ENCODE assay signal across 1 cellular context in genomic region chr20:10476319-10476724, GRCh38.
A peak's percentile ranks its signal among the peaks of the same experiment; 100 is the strongest.
TF ChIP-seq lines count a peak whose summit lies in the region.

No MANE protein-coding gene starts in this region.

TF ChIP-seq in GM12878, 131 proteins besides CTCF, POLR2A, EP300 and RAD21 (continued from another document and continues in another):
- TF ChIP-seq, protein P1, sequence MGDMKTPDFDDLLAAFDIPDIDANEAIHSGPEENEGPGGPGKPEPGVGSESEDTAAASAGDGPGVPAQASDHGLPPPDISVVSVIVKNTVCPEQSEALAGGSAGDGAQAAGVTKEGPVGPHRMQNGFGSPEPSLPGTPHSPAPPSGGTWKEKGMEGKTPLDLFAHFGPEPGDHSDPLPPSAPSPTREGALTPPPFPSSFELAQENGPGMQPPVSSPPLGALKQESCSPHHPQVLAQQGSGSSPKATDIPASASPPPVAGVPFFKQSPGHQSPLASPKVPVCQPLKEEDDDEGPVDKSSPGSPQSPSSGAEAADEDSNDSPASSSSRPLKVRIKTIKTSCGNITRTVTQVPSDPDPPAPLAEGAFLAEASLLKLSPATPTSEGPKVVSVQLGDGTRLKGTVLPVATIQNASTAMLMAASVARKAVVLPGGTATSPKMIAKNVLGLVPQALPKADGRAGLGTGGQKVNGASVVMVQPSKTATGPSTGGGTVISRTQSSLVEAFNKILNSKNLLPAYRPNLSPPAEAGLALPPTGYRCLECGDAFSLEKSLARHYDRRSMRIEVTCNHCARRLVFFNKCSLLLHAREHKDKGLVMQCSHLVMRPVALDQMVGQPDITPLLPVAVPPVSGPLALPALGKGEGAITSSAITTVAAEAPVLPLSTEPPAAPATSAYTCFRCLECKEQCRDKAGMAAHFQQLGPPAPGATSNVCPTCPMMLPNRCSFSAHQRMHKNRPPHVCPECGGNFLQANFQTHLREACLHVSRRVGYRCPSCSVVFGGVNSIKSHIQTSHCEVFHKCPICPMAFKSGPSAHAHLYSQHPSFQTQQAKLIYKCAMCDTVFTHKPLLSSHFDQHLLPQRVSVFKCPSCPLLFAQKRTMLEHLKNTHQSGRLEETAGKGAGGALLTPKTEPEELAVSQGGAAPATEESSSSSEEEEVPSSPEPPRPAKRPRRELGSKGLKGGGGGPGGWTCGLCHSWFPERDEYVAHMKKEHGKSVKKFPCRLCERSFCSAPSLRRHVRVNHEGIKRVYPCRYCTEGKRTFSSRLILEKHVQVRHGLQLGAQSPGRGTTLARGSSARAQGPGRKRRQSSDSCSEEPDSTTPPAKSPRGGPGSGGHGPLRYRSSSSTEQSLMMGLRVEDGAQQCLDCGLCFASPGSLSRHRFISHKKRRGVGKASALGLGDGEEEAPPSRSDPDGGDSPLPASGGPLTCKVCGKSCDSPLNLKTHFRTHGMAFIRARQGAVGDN (IDR thresholded peaks at IDR 0.05): no peak
- TF ChIP-seq SMC3 (IDR thresholded peaks at IDR 0.05; ENCODE audit: borderline replicate concordance, low read length): peak; percentile 63; the same call in 1 of the 2 replicates
- TF ChIP-seq MTA3 (IDR thresholded peaks at IDR 0.05; ENCODE audit: borderline replicate concordance, low read length): 0 out of 2 replicates have a peak, but pooled peaks have one; percentile 60
- TF ChIP-seq ATF2 (IDR thresholded peaks at IDR 0.05; ENCODE audit: low read length): peak; percentile 71; the same call in 1 of the 2 replicates
- peak; percentile 36 for TF ChIP-seq SKIL (IDR thresholded peaks at IDR 0.05; ENCODE audit: low read depth, poor library complexity, severe bottlenecking)
- TF ChIP-seq RUNX3 (IDR thresholded peaks at IDR 0.05; ENCODE audit: low read length): peak; percentile 41; the same call in 1 of the 2 replicates
- 0 out of 4 replicates have a peak, but pooled peaks of 1 of the 2 experiments have one; percentile 37 for TF ChIP-seq SRF (IDR thresholded peaks at IDR 0.05; ENCODE audit: low read depth in 2 of 2, low read length in 2 of 2)
- no peak for TF ChIP-seq ZBTB40 (IDR thresholded peaks at IDR 0.05; ENCODE audit: borderline replicate concordance)
- no peak for TF ChIP-seq GABPA (IDR thresholded peaks at IDR 0.05; ENCODE audit: low read depth)
- TF ChIP-seq NRF1 (conservative IDR thresholded peaks at IDR 0.05; ENCODE audit: low read depth, low read length): no peak
- TF ChIP-seq FOXK2 (IDR thresholded peaks at IDR 0.05): no peak
- peak; percentile 69 for TF ChIP-seq CREM (IDR thresholded peaks at IDR 0.05; ENCODE audit: low read depth)
- no peak for TF ChIP-seq NR2C2 (IDR thresholded peaks at IDR 0.05; ENCODE audit: borderline replicate concordance, control insufficient read depth, insufficient read length, low read depth)
- no peak for TF ChIP-seq ESRRA (IDR thresholded peaks at IDR 0.05; ENCODE audit: low read length)
- TF ChIP-seq ETV6 (conservative IDR thresholded peaks at IDR 0.05 in 1 of 2, IDR thresholded peaks at IDR 0.05 in 1 of 2; ENCODE audit: borderline replicate concordance in 1 of 2, low read depth in 1 of 2): peak in 1 of 2 experiments; percentile 82; a peak in 2 of 4 replicates
- TF ChIP-seq IKZF2 (IDR thresholded peaks at IDR 0.05): peak; percentile 85 to 90
- TF ChIP-seq, protein P2, sequence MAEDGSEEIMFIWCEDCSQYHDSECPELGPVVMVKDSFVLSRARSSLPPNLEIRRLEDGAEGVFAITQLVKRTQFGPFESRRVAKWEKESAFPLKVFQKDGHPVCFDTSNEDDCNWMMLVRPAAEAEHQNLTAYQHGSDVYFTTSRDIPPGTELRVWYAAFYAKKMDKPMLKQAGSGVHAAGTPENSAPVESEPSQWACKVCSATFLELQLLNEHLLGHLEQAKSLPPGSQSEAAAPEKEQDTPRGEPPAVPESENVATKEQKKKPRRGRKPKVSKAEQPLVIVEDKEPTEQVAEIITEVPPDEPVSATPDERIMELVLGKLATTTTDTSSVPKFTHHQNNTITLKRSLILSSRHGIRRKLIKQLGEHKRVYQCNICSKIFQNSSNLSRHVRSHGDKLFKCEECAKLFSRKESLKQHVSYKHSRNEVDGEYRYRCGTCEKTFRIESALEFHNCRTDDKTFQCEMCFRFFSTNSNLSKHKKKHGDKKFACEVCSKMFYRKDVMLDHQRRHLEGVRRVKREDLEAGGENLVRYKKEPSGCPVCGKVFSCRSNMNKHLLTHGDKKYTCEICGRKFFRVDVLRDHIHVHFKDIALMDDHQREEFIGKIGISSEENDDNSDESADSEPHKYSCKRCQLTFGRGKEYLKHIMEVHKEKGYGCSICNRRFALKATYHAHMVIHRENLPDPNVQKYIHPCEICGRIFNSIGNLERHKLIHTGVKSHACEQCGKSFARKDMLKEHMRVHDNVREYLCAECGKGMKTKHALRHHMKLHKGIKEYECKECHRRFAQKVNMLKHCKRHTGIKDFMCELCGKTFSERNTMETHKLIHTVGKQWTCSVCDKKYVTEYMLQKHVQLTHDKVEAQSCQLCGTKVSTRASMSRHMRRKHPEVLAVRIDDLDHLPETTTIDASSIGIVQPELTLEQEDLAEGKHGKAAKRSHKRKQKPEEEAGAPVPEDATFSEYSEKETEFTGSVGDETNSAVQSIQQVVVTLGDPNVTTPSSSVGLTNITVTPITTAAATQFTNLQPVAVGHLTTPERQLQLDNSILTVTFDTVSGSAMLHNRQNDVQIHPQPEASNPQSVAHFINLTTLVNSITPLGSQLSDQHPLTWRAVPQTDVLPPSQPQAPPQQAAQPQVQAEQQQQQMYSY (CRISPR knock-in tag; IDR thresholded peaks at IDR 0.05): no peak
- peak; percentile 78 for TF ChIP-seq IKZF1 (conservative IDR thresholded peaks at IDR 0.05)
- TF ChIP-seq RFX5 (IDR thresholded peaks at IDR 0.05; ENCODE audit: low read depth, low read length): no peak
- peak; percentile 38 to 42; a peak in 2 of 4 replicates for TF ChIP-seq BHLHE40 (IDR thresholded peaks at IDR 0.05; ENCODE audit: borderline replicate concordance in 1 of 2, low read depth in 2 of 2, low read length in 1 of 2)
- TF ChIP-seq, protein P3, sequence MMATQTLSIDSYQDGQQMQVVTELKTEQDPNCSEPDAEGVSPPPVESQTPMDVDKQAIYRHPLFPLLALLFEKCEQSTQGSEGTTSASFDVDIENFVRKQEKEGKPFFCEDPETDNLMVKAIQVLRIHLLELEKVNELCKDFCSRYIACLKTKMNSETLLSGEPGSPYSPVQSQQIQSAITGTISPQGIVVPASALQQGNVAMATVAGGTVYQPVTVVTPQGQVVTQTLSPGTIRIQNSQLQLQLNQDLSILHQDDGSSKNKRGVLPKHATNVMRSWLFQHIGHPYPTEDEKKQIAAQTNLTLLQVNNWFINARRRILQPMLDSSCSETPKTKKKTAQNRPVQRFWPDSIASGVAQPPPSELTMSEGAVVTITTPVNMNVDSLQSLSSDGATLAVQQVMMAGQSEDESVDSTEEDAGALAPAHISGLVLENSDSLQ (IDR thresholded peaks at IDR 0.05): peak; percentile 46
- no peak for TF ChIP-seq ASH2L (IDR thresholded peaks at IDR 0.05; ENCODE audit: borderline replicate concordance, low read depth)
- TF ChIP-seq CEBPB (IDR thresholded peaks at IDR 0.05; ENCODE audit: borderline replicate concordance in 1 of 2, low read depth in 2 of 2, low read length in 2 of 2): no peak
- TF ChIP-seq CREB1 (IDR thresholded peaks at IDR 0.05; ENCODE audit: low read depth): 0 out of 2 replicates have a peak, but pooled peaks have one; percentile 31
- TF ChIP-seq DPF2 (IDR thresholded peaks at IDR 0.05): peak; percentile 78
- TF ChIP-seq POU2F2 (IDR thresholded peaks at IDR 0.05; ENCODE audit: borderline replicate concordance, low read depth, low read length): 0 out of 3 replicates have a peak, but pooled peaks have one; percentile 76
- TF ChIP-seq BCL11A (IDR thresholded peaks at IDR 0.05; ENCODE audit: low read depth, low read length): peak; percentile 80
- no peak for TF ChIP-seq HDAC6 (IDR thresholded peaks at IDR 0.05; ENCODE audit: unreplicated experiment)
- TF ChIP-seq, protein P4, sequence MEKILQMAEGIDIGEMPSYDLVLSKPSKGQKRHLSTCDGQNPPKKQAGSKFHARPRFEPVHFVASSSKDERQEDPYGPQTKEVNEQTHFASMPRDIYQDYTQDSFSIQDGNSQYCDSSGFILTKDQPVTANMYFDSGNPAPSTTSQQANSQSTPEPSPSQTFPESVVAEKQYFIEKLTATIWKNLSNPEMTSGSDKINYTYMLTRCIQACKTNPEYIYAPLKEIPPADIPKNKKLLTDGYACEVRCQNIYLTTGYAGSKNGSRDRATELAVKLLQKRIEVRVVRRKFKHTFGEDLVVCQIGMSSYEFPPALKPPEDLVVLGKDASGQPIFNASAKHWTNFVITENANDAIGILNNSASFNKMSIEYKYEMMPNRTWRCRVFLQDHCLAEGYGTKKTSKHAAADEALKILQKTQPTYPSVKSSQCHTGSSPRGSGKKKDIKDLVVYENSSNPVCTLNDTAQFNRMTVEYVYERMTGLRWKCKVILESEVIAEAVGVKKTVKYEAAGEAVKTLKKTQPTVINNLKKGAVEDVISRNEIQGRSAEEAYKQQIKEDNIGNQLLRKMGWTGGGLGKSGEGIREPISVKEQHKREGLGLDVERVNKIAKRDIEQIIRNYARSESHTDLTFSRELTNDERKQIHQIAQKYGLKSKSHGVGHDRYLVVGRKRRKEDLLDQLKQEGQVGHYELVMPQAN (conservative IDR thresholded peaks at IDR 0.05): peak; percentile 48; the same call in 1 of the 2 replicates
- TF ChIP-seq IRF4 (IDR thresholded peaks at IDR 0.05; ENCODE audit: low read depth, low read length): peak; percentile 92
- TF ChIP-seq, protein P5, sequence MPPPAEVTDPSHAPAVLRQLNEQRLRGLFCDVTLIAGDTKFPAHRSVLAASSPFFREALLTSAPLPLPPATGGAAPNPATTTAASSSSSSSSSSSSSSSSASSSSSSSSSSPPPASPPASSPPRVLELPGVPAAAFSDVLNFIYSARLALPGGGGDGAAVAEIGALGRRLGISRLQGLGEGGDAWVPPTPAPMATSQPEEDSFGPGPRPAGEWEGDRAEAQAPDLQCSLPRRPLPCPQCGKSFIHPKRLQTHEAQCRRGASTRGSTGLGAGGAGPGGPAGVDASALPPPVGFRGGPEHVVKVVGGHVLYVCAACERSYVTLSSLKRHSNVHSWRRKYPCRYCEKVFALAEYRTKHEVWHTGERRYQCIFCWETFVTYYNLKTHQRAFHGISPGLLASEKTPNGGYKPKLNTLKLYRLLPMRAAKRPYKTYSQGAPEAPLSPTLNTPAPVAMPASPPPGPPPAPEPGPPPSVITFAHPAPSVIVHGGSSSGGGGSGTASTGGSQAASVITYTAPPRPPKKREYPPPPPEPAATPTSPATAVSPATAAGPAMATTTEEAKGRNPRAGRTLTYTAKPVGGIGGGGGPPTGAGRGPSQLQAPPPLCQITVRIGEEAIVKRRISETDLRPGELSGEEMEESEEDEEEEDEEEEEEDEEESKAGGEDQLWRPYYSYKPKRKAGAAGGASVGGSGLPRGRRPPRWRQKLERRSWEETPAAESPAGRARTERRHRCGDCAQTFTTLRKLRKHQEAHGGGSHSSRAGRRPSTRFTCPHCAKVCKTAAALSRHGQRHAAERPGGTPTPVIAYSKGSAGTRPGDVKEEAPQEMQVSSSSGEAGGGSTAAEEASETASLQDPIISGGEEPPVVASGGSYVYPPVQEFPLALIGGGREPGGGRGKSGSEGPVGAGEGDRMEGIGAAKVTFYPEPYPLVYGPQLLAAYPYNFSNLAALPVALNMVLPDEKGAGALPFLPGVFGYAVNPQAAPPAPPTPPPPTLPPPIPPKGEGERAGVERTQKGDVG (CRISPR knock-in tag; IDR thresholded peaks at IDR 0.05): no peak
- peak; percentile 93 for TF ChIP-seq TCF12 (IDR thresholded peaks at IDR 0.05; ENCODE audit: low read depth, low read length)
- peak; percentile 47; the same call in 1 of the 2 replicates for TF ChIP-seq PAX5 (IDR thresholded peaks at IDR 0.05; ENCODE audit: borderline replicate concordance, low read depth, low read length)
- TF ChIP-seq JUNB (IDR thresholded peaks at IDR 0.05): peak; percentile 74
- 0 out of 2 replicates have a peak, but pooled peaks have one; percentile 61 for TF ChIP-seq MEF2A (IDR thresholded peaks at IDR 0.05; ENCODE audit: insufficient read depth, low read depth, low read length)
